Comparison of ENCODE assay signal across 9 cellular contexts in genomic region chr2:144595686-144596073, GRCh38.
DNase-seq lines count a peak whose midpoint lies in the region; ATAC-seq and TF ChIP-seq lines count a peak whose summit lies in the region.
"Had no signal": no experiment of that assay in that cellular context is flagged by ENCODE, and none has a peak within 500 bp of the region (broad histone marks: within the 10 kb centered on the region; RNA-seq: fewer than 3 reads in every experiment).

No MANE protein-coding gene starts in this region.

- H3K27ac ChIP-seq in IMR-90 (ENCODE audit: insufficient read depth, low read length) (peak overlapping the region; percentile 11; the same call in 1 of the 2 replicates), endodermal cell (ENCODE audit: low read depth, low read length) (peak overlapping the region; percentile 55), spleen (peak overlapping the region in 5 of 8 donors; percentile 57 to 70 (median 65))
- H3K27ac ChIP-seq: thyroid gland had no signal

- peak overlapping the region; percentile 2 for H2BK20ac ChIP-seq in IMR-90 (ENCODE audit: low read depth, low read length)

- peaks cover 68% of the 10 kb centered on the region for H3K27me3 Mint-ChIP-seq in endodermal cell (ENCODE audit: insufficient read depth)

- no peak overlapping the region for H2BK5ac ChIP-seq in IMR-90 (ENCODE audit: low read depth, low read length, poor library complexity, severe bottlenecking)

- ATAC-seq in GM19025 (IDR thresholded peaks at IDR 0.05; ENCODE audit: low read depth, unreplicated experiment), result peak; percentile 25
- no peak for ATAC-seq in IMR-90 (ENCODE audit: low read depth)
- ATAC-seq in omental fat pad (ENCODE audit: low FRiP score), result no peak
- no peak for ATAC-seq in GM21423 (IDR thresholded peaks at IDR 0.05; ENCODE audit: unreplicated experiment)

- H3K36me3 ChIP-seq in IMR-90 (ENCODE audit: control insufficient read depth, insufficient read depth, low read length), result no peaks in the 10 kb centered on the region
- H3K36me3 ChIP-seq in endodermal cell (ENCODE audit: control insufficient read depth, insufficient read depth, low read length), result no peaks in the 10 kb centered on the region
- H3K36me3 ChIP-seq in spleen, result no peaks in the 10 kb centered on the region
- H3K36me3 ChIP-seq: thyroid gland had no signal

- H2BK120ac ChIP-seq in IMR-90 (ENCODE audit: low read depth, low read length), result peak overlapping the region; percentile 38

- peaks cover 4% of the 10 kb centered on the region for H3K4me1 ChIP-seq in IMR-90 (ENCODE audit: control insufficient read depth, insufficient read depth, low read length)
- peaks cover 8% of the 10 kb centered on the region for H3K4me1 ChIP-seq in endodermal cell (ENCODE audit: control insufficient read depth, insufficient read depth, low read length)
- H3K4me1 ChIP-seq in spleen, result peaks cover 12 to 35% (median 27%) of the 10 kb centered on the region in 6 donors

- in situ Hi-C loops in IMR-90 (cut with MboI; ENCODE audit: low sequenced_read_pairs), result no loop called here

- no peak overlapping the region for H3K4me3 Mint-ChIP-seq in endodermal cell

- H3K56ac ChIP-seq in IMR-90 (ENCODE audit: extremely low read depth, insufficient read depth, low read length), result no peak overlapping the region

- H3K9ac ChIP-seq in IMR-90 (ENCODE audit: low read depth, low read length), result peak overlapping the region; percentile 8; the same call in 1 of the 2 replicates
- H3K9ac ChIP-seq in endodermal cell (ENCODE audit: extremely low read depth, low read length, poor library complexity, severe bottlenecking), result no peak overlapping the region

- TF ChIP-seq POLR2A in IMR-90 (IDR thresholded peaks at IDR 0.05; ENCODE audit: low read depth, low read length), result no peak
- TF ChIP-seq POLR2A in spleen (IDR thresholded peaks at IDR 0.05), result no peak

- H3K79me1 ChIP-seq in IMR-90 (ENCODE audit: low read depth in 1 of 2, low read length in 2 of 2), result no peaks in the 10 kb centered on the region

- H3K14ac ChIP-seq in IMR-90 (replicated peaks; ENCODE audit: low read depth, low read length), result no peak overlapping the region

- no peak for DNase-seq in IMR-90
- DNase-seq in endodermal cell, result no peak
- DNase-seq in spleen, result no peak
- no peak for DNase-seq in HT-29 (ENCODE audit: low spot score)
- DNase-seq in omental fat pad (ENCODE audit: low spot score), result no peak
- DNase-seq: kidney, thyroid gland had no signal

- CTCF ChIA-PET in IMR-90 (lab: Yijun Ruan, JAX), result interaction anchor here (0.8 to 1.5 kb wide), 3 partner anchors 12 to 34 kb away, joined by 3 to 4 read pairs (median 3); no protein-coding TSS in a partner anchor

- no peak overlapping the region for H4K91ac ChIP-seq in IMR-90 (ENCODE audit: insufficient read depth, low read depth, low read length)

- no peak overlapping the region for H2BK15ac ChIP-seq in IMR-90 (ENCODE audit: low read depth, low read length)

- H2AK9ac ChIP-seq in IMR-90 (replicated peaks; ENCODE audit: low read depth, low read length, poor library complexity), result no peak overlapping the region

- no peak overlapping the region for H3K18ac ChIP-seq in IMR-90 (ENCODE audit: low read depth, low read length)

- H3K4me1 Mint-ChIP-seq in endodermal cell, result peaks cover 30% of the 10 kb centered on the region

- H3K27me3 ChIP-seq in IMR-90 (ENCODE audit: control insufficient read depth, insufficient read depth, low read length) (peaks cover 31% of the 10 kb centered on the region), endodermal cell (ENCODE audit: control insufficient read depth, insufficient read depth, low read length, poor library complexity, severe bottlenecking) (peaks cover 24% of the 10 kb centered on the region), spleen (replicated peaks in 1 of 7) (no peaks in the 10 kb centered on the region)
- H3K27me3 ChIP-seq: thyroid gland had no signal

- peak overlapping the region; percentile 89 for H3K4me2 ChIP-seq in IMR-90 (ENCODE audit: low read depth, low read length)

- no peak for TF ChIP-seq RAD21 in IMR-90 (IDR thresholded peaks at IDR 0.05; ENCODE audit: low read length)

- peaks cover 4% of the 10 kb centered on the region; the same call in 1 of the 2 replicates for H4K20me1 ChIP-seq in IMR-90 (ENCODE audit: insufficient read depth, low read length)

- H2AK5ac ChIP-seq in IMR-90 (ENCODE audit: low read depth, low read length), result no peak overlapping the region

- no peak overlapping the region for H4K5ac ChIP-seq in IMR-90 (ENCODE audit: low read depth, low read length)

- dilution Hi-C loops in IMR-90 (cut with HindIII; ENCODE audit: low sequenced_read_pairs, unreplicated experiment), result no loop called here

- H3K23ac ChIP-seq in IMR-90 (ENCODE audit: low read depth, low read length), result no peak overlapping the region

- peaks cover 1% of the 10 kb centered on the region for H3K9me3 Mint-ChIP-seq in endodermal cell

- H3K9me3 ChIP-seq in IMR-90 (ENCODE audit: control insufficient read depth, insufficient read depth, low read length) (peaks cover 3% of the 10 kb centered on the region; the same call in 1 of the 2 replicates), endodermal cell (ENCODE audit: control insufficient read depth, low read length) (no peaks in the 10 kb centered on the region), spleen (no peaks in the 10 kb centered on the region)
- H3K9me3 ChIP-seq: thyroid gland had no signal

- intact Hi-C loops in IMR-90 (cut with micrococcal nuclease), result loop anchor here (2.0 to 5.0 kb wide), 2 partner anchors 73 to 563 kb away; partner anchors contain the start of gene ZEB2
- intact Hi-C loops in spleen (cut with DNase I; ENCODE audit: low total_unique reads), result no loop called here

- H4K8ac ChIP-seq in IMR-90 (ENCODE audit: low read depth in 2 of 2, low read length in 2 of 2), result no peak overlapping the region

- 60% methylated on average over 1 of the region's 4 CpGs; no CpG with 5 or more reads in 1 of the 2 experiments for WGBS in IMR-90 (ENCODE audit: extremely low coverage in 2 of 2, insufficient read length in 1 of 2), 2 experiments
- WGBS in endodermal cell (ENCODE audit: insufficient coverage in 1 of 2, insufficient read length in 1 of 2), 2 experiments, result 52 to 82% methylated on average over 4 of the region's 4 CpGs
- WGBS in spleen, 5 donors, result 63 to 78% (median 77%) methylated on average over 4 of the region's 4 CpGs

- no peak for TF ChIP-seq CTCF in IMR-90 (conservative IDR thresholded peaks at IDR 0.05; ENCODE audit: low read depth, low read length)
- TF ChIP-seq CTCF in endodermal cell (conservative IDR thresholded peaks at IDR 0.05), result no peak
- TF ChIP-seq CTCF in spleen (IDR thresholded peaks at IDR 0.05 in 8 of 11, conservative IDR thresholded peaks at IDR 0.05 in 3 of 11), result no peak
- no peak for TF ChIP-seq CTCF in omental fat pad (IDR thresholded peaks at IDR 0.05)

- H3K36me3 Mint-ChIP-seq in endodermal cell (ENCODE audit: low read depth), result no peaks in the 10 kb centered on the region

- H3K27ac Mint-ChIP-seq in endodermal cell, result no peak overlapping the region

- H3K4me3 ChIP-seq in IMR-90 (ENCODE audit: insufficient read depth, low read depth, low read length) (no peak overlapping the region), endodermal cell (ENCODE audit: low read length) (no peak overlapping the region), spleen (peak overlapping the region in 2 of 8 donors; percentile 13 to 41)
- H3K4me3 ChIP-seq: thyroid gland had no signal

- H3K4ac ChIP-seq in IMR-90 (ENCODE audit: low read depth, low read length), result no peak overlapping the region

- H3K9me1 ChIP-seq in IMR-90 (ENCODE audit: insufficient read depth, low read length), result no peaks in the 10 kb centered on the region

- no peak overlapping the region for H2AFZ ChIP-seq in IMR-90 (replicated peaks; ENCODE audit: low read length, poor library complexity)

- BruUV-seq in IMR-90 (replicated peaks; lab: Mats Ljungman, UMichigan), result no TSS peak

- POLR2A ChIA-PET in IMR-90 (lab: Charles Lee; ENCODE audit: unreplicated experiment), result no interaction called here

TF ChIP-seq in IMR-90, 13 proteins besides CTCF, POLR2A, EP300 and RAD21:
- no peak for TF ChIP-seq CEBPB (IDR thresholded peaks at IDR 0.05; ENCODE audit: low read depth, low read length)
- TF ChIP-seq USF2 (IDR thresholded peaks at IDR 0.05; ENCODE audit: low read depth, low read length), result no peak
- no peak for TF ChIP-seq RFX5 (IDR thresholded peaks at IDR 0.05; ENCODE audit: low read depth, low read length)
- TF ChIP-seq MXI1 (IDR thresholded peaks at IDR 0.05; ENCODE audit: borderline replicate concordance, low read depth, low read length), result no peak
- no peak for TF ChIP-seq MAZ (IDR thresholded peaks at IDR 0.05; ENCODE audit: borderline replicate concordance, low read depth, low read length)
- no peak for TF ChIP-seq MAFK (IDR thresholded peaks at IDR 0.05; ENCODE audit: low read depth, low read length)
- no peak for TF ChIP-seq NFE2L2 (IDR thresholded peaks at IDR 0.05; ENCODE audit: low read depth, low read length)
- TF ChIP-seq SMC3 (IDR thresholded peaks at IDR 0.05; ENCODE audit: low read depth, low read length), result no peak

Comparison
In these comparisons a context has a peak if more than half of its experiments do, and no peak if none do; other contexts are left out.
1. H3K27ac ChIP-seq: peak in every context shown above with its lines; median percentile 65 in spleen; 55 in endodermal cell; 11 in IMR-90.